ENCODE assay signal across 8 cellular contexts in the genomic region with DNA sequence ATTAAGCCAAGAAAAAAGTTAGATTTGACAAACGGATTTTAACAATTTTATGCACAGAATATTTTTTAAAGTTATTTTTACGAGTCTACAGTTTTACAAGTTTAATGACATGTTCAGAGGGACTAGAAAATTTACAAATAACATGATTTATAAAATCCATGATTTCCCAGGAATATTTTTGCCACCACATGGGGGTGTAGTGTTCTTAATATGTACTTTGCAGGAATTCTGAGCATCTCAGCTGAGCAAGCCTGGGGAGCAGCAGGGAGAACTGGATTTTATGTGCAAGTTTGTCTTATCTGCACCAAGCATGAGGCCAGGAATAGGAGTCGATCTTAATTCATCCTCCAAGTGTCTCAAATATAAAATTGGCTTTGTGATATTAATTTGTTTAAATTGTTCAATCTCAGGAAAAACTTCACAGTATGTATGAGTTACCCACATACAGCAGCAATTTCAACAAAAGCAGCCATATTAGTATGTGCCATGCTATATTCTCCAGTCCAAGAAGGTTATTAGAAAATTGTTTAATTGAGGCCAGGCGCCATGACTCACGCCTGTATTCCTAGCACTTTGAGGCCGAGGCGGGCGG.
DNase-seq lines count a peak whose midpoint lies in the region; ATAC-seq, FAIRE-seq and TF ChIP-seq lines count a peak whose summit lies in the region.

No MANE protein-coding gene starts in this region.

- no peaks in the 10 kb centered on the region for H3K36me3 ChIP-seq in adrenal gland (replicated peaks in 1 of 2)
- H3K36me3 ChIP-seq in left lung: no peaks in the 10 kb centered on the region

- H3K36me3 Mint-ChIP-seq in activated CD8-positive, alpha-beta T cell treated with anti-CD3 and anti-CD28 coated beads, Interleukin-2, amount 10 ng/mL, durations not matched to agents 7 days and 5 days (ENCODE audit: low read depth): no peaks in the 10 kb centered on the region
- no peaks in the 10 kb centered on the region for H3K36me3 Mint-ChIP-seq in activated CD4-positive, alpha-beta T cell treated with anti-CD3 and anti-CD28 coated beads, Interleukin-2, amount 10 ng/mL, durations not matched to agents 7 days and 5 days (ENCODE audit: low read depth)

- no peak overlapping the region for H3K27ac ChIP-seq in adrenal gland
- H3K27ac ChIP-seq in left lung: no peak overlapping the region

- FAIRE-seq in HTR-8/SVneo (lab: Jason Lieb, UNC): no peak

- no peak overlapping the region for H3K4me3 Mint-ChIP-seq in activated CD8-positive, alpha-beta T cell treated with anti-CD3 and anti-CD28 coated beads, Interleukin-2, amount 10 ng/mL, durations not matched to agents 7 days and 5 days
- no peak overlapping the region for H3K4me3 Mint-ChIP-seq in activated CD4-positive, alpha-beta T cell treated with anti-CD3 and anti-CD28 coated beads, Interleukin-2, amount 10 ng/mL, durations not matched to agents 7 days and 5 days

- H3K4me1 ChIP-seq in adrenal gland (replicated peaks in 1 of 2) (no peaks in the 10 kb centered on the region), left lung (no peaks in the 10 kb centered on the region)

- peaks cover 14% of the 10 kb centered on the region for H3K9me3 Mint-ChIP-seq in activated CD8-positive, alpha-beta T cell treated with anti-CD3 and anti-CD28 coated beads, Interleukin-2, amount 10 ng/mL, durations not matched to agents 7 days and 5 days (ENCODE audit: insufficient read depth)
- H3K9me3 Mint-ChIP-seq in activated CD4-positive, alpha-beta T cell treated with anti-CD3 and anti-CD28 coated beads, Interleukin-2, amount 10 ng/mL, durations not matched to agents 7 days and 5 days: peaks cover 7% of the 10 kb centered on the region

- no peak overlapping the region for H3K27ac Mint-ChIP-seq in activated CD8-positive, alpha-beta T cell treated with anti-CD3 and anti-CD28 coated beads, Interleukin-2, amount 10 ng/mL, durations not matched to agents 7 days and 5 days
- no peak overlapping the region for H3K27ac Mint-ChIP-seq in activated CD4-positive, alpha-beta T cell treated with anti-CD3 and anti-CD28 coated beads, Interleukin-2, amount 10 ng/mL, durations not matched to agents 7 days and 5 days

- no peaks in the 10 kb centered on the region for H3K27me3 Mint-ChIP-seq in activated CD8-positive, alpha-beta T cell treated with anti-CD3 and anti-CD28 coated beads, Interleukin-2, amount 10 ng/mL, durations not matched to agents 7 days and 5 days (ENCODE audit: low read depth)
- H3K27me3 Mint-ChIP-seq in activated CD4-positive, alpha-beta T cell treated with anti-CD3 and anti-CD28 coated beads, Interleukin-2, amount 10 ng/mL, durations not matched to agents 7 days and 5 days: no peaks in the 10 kb centered on the region

- WGBS in adrenal gland, 4 donors: 71 to 77% (median 74%) methylated on average over 8 of the region's 8 CpGs

- intact Hi-C loops in adrenal gland (cut with DNase I) (no loop called here), left lung (cut with DNase I) (no loop called here)

- DNase-seq in Ammon's horn (ENCODE audit: low spot score) (peak; percentile 32), HTR-8/SVneo (ENCODE audit: insufficient read length, low spot score) (peak; percentile 19), adrenal gland (no peak), left lung (no peak)
- no peak for DNase-seq in activated CD8-positive, alpha-beta T cell treated with anti-CD3 and anti-CD28 coated beads, Interleukin-2, amount 10 ng/mL, durations not matched to agents 7 days and 5 days
- DNase-seq in activated CD4-positive, alpha-beta T cell treated with anti-CD3 and anti-CD28 coated beads, Interleukin-2, amount 10 ng/mL, durations not matched to agents 7 days and 5 days: no peak

- POLR2A ChIA-PET in activated CD8-positive, alpha-beta T cell treated with anti-CD3 and anti-CD28 coated beads, Interleukin-2, amount 10 ng/mL, durations not matched to agents 7 days and 5 days (lab: Charles Lee): no interaction called here
- POLR2A ChIA-PET in activated CD4-positive, alpha-beta T cell treated with anti-CD3 and anti-CD28 coated beads, Interleukin-2, amount 10 ng/mL, durations not matched to agents 7 days and 5 days (lab: Charles Lee): no interaction called here

- H3K27me3 ChIP-seq in adrenal gland (no peaks in the 10 kb centered on the region), left lung (no peaks in the 10 kb centered on the region)

- H3K4me1 Mint-ChIP-seq in activated CD8-positive, alpha-beta T cell treated with anti-CD3 and anti-CD28 coated beads, Interleukin-2, amount 10 ng/mL, durations not matched to agents 7 days and 5 days (ENCODE audit: low read depth): no peaks in the 10 kb centered on the region
- no peaks in the 10 kb centered on the region for H3K4me1 Mint-ChIP-seq in activated CD4-positive, alpha-beta T cell treated with anti-CD3 and anti-CD28 coated beads, Interleukin-2, amount 10 ng/mL, durations not matched to agents 7 days and 5 days

- no peak for TF ChIP-seq POLR2A in adrenal gland (IDR thresholded peaks at IDR 0.05)

- ATAC-seq in left lung (peak; percentile 35), GM19023 (IDR thresholded peaks at IDR 0.05; ENCODE audit: unreplicated experiment) (no peak), GM21737 (IDR thresholded peaks at IDR 0.05; ENCODE audit: unreplicated experiment) (no peak)
- no peak for ATAC-seq in activated CD8-positive, alpha-beta T cell treated with anti-CD3 and anti-CD28 coated beads, Interleukin-2, amount 10 ng/mL, durations not matched to agents 7 days and 5 days

- H3K4me3 ChIP-seq in adrenal gland (no peak overlapping the region), left lung (no peak overlapping the region)

- peaks cover 0 to 4% (median 0%) of the 10 kb centered on the region in 3 donors for H3K9me3 ChIP-seq in adrenal gland (replicated peaks in 1 of 3)
- peaks cover 0 to 11% of the 10 kb centered on the region in 2 donors for H3K9me3 ChIP-seq in left lung

- CTCF ChIA-PET in activated CD8-positive, alpha-beta T cell treated with anti-CD3 and anti-CD28 coated beads, Interleukin-2, amount 10 ng/mL, durations not matched to agents 7 days and 5 days (lab: Charles Lee): no interaction called here
- CTCF ChIA-PET in activated CD4-positive, alpha-beta T cell treated with anti-CD3 and anti-CD28 coated beads, Interleukin-2, amount 10 ng/mL, durations not matched to agents 7 days and 5 days (lab: Charles Lee): no interaction called here

- TF ChIP-seq CTCF in adrenal gland (IDR thresholded peaks at IDR 0.05): peak in 4 of 6 experiments; percentile 9 to 37 (median 17)
- no peak for TF ChIP-seq CTCF in left lung (IDR thresholded peaks at IDR 0.05)

Comparison
In these comparisons a context has a peak if more than half of its experiments do, and no peak if none do; other contexts are left out.
1. DNase-seq: peak in Ammon's horn (single experiment) and HTR-8/SVneo (single experiment); none in adrenal gland (0 of 7), left lung (0 of 2), activated CD8-positive, alpha-beta T cell treated with anti-CD3 and anti-CD28 coated beads, Interleukin-2, amount 10 ng/mL, durations not matched to agents 7 days and 5 days (single experiment) and activated CD4-positive, alpha-beta T cell treated with anti-CD3 and anti-CD28 coated beads, Interleukin-2, amount 10 ng/mL, durations not matched to agents 7 days and 5 days (single experiment).
2. CTCF ChIP-seq: peak in adrenal gland (4 of 6); none in left lung (0 of 2).